In genomic region chr11:67428052-67429001, GRCh38 we compare ENCODE assay signal across 1 cellular context.
TF ChIP-seq lines count a peak whose summit lies in the region.

TSS of gene RPS6KB2 (plus strand) at chr11:67428494. CDS start at chr11:67428546, 52 bp downstream.

TF ChIP-seq in H1, 55 proteins besides CTCF, POLR2A, EP300 and RAD21 (continued from another document):
- TF ChIP-seq NRF1 (IDR thresholded peaks at IDR 0.05; ENCODE audit: low read depth, low read length) (peak; percentile 3; the same call in 1 of the 2 replicates), SIRT6 (IDR thresholded peaks at IDR 0.05; ENCODE audit: low read length) (no peak), SAP30 (IDR thresholded peaks at IDR 0.05; ENCODE audit: insufficient read depth, insufficient replicate concordance, low read length) (peak; percentile 20), CREB1 (IDR thresholded peaks at IDR 0.05) (peak; percentile 100), SP1 (IDR thresholded peaks at IDR 0.05; ENCODE audit: low read depth, low read length) (peak; percentile 80; the same call in 1 of the 2 replicates), BCL11A (IDR thresholded peaks at IDR 0.05; ENCODE audit: low read depth in 2 of 2, low read length in 2 of 2) (no peak), RXRA (IDR thresholded peaks at IDR 0.05; ENCODE audit: insufficient read depth, low read depth, low read length) (no peak), MAFK (IDR thresholded peaks at IDR 0.05; ENCODE audit: low read depth, low read length) (no peak), NANOG (IDR thresholded peaks at IDR 0.05; ENCODE audit: insufficient read depth, low read depth, low read length, poor library complexity, severe bottlenecking) (peak; percentile 19), MAX (IDR thresholded peaks at IDR 0.05) (peak; percentile 57), GABPA (IDR thresholded peaks at IDR 0.05; ENCODE audit: borderline replicate concordance, insufficient read depth, low read length) (0 out of 2 replicates have a peak, but pooled peaks have one; percentile 36), JUN (IDR thresholded peaks at IDR 0.05; ENCODE audit: low read depth, low read length) (no peak), SP4 (IDR thresholded peaks at IDR 0.05; ENCODE audit: low read length) (peak; percentile 90; the same call in 1 of the 2 replicates), JUND (IDR thresholded peaks at IDR 0.05; ENCODE audit: low read length) (no peak), KDM4A (IDR thresholded peaks at IDR 0.05; ENCODE audit: low read depth, low read length, severe bottlenecking) (peak; percentile 100), TBP (IDR thresholded peaks at IDR 0.05; ENCODE audit: low read depth, low read length) (peak; percentile 73; the same call in 1 of the 2 replicates), ATF2 (IDR thresholded peaks at IDR 0.05; ENCODE audit: low read length) (no peak), BACH1 (IDR thresholded peaks at IDR 0.05; ENCODE audit: low read length) (no peak), TAF1 (IDR thresholded peaks at IDR 0.05; ENCODE audit: low read depth, low read length) (peak; percentile 74; the same call in 1 of the 2 replicates), GTF2F1 (IDR thresholded peaks at IDR 0.05; ENCODE audit: borderline replicate concordance, low read depth, low read length) (no peak), PHF8 (conservative IDR thresholded peaks at IDR 0.05; ENCODE audit: low read depth, low read length) (peak; percentile 92), CHD2 (IDR thresholded peaks at IDR 0.05; ENCODE audit: low read length) (peak; percentile 45), EZH2 (IDR thresholded peaks at IDR 0.05; ENCODE audit: low read depth, low read length, severe bottlenecking) (no peak), CTBP2 (IDR thresholded peaks at IDR 0.05; ENCODE audit: borderline replicate concordance, insufficient read depth, insufficient read length, low read length) (no peak), CHD1 (IDR thresholded peaks at IDR 0.05; ENCODE audit: low read depth, low read length) (no peak), USF2 (IDR thresholded peaks at IDR 0.05; ENCODE audit: low read length) (no peak), ATF3 (IDR thresholded peaks at IDR 0.05; ENCODE audit: insufficient read depth, low read depth, low read length) (peak; percentile 98), RBBP5 (IDR thresholded peaks at IDR 0.05; ENCODE audit: borderline replicate concordance, low read depth, low read length) (peak; percentile 83), SIN3A (conservative IDR thresholded peaks at IDR 0.05 in 1 of 2, IDR thresholded peaks at IDR 0.05 in 1 of 2; ENCODE audit: low read depth in 1 of 2, low read length in 2 of 2) (peak; percentile 91 to 99), RFX5 (IDR thresholded peaks at IDR 0.05; ENCODE audit: borderline replicate concordance, low read depth, low read length) (no peak), ASH2L (IDR thresholded peaks at IDR 0.05; ENCODE audit: low read length) (peak; percentile 90), YY1 (IDR thresholded peaks at IDR 0.05; ENCODE audit: low read depth, low read length) (peak; percentile 99), ZNF274 (IDR thresholded peaks at IDR 0.05; ENCODE audit: borderline replicate concordance, extremely low read depth, low read length) (no peak), POLR2AphosphoS5 (IDR thresholded peaks at IDR 0.05; ENCODE audit: low read depth, low read length) (peak; percentile 68; the same call in 1 of the 2 replicates), HDAC2 (IDR thresholded peaks at IDR 0.05; ENCODE audit: borderline replicate concordance in 1 of 2, low read depth in 2 of 2, low read length in 2 of 2) (0 out of 4 replicates have a peak, but pooled peaks of 1 of the 2 experiments have one; percentile 55), TAF7 (optimal IDR thresholded peaks at IDR 0.05; ENCODE audit: borderline replicate concordance, low read depth, low read length) (peak; percentile 25), SRF (IDR thresholded peaks at IDR 0.05; ENCODE audit: low read depth, low read length) (peak; percentile 90), BRCA1 (IDR thresholded peaks at IDR 0.05; ENCODE audit: low read depth, low read length) (peak; percentile 67; the same call in 1 of the 2 replicates)
